Comparison of ENCODE assay signal across 8 cellular contexts in genomic region chrX:48468247-48468671, GRCh38. TPM values are rescaled to one million over a fixed set of nuclear protein-coding genes. Genes with fewer than 3 reads are reported as not detected.
DNase-seq lines count a peak whose midpoint lies in the region; ATAC-seq and TF ChIP-seq lines count a peak whose summit lies in the region.

No MANE protein-coding gene starts in this region.

- H3K4me2 ChIP-seq in OCI-LY3 (ENCODE audit: low read length) = peak overlapping the region; percentile 95

- DNase-seq in astrocyte of the cerebellum (ENCODE audit: low read depth) = no peak

- H3K4me3 ChIP-seq in OCI-LY3 (ENCODE audit: low read length) (peak overlapping the region; percentile 94), astrocyte of the cerebellum (ENCODE audit: low read depth, low read length) (peak overlapping the region; percentile 26), muscle layer of duodenum (ENCODE audit: low read depth in 1 of 2, low read length in 2 of 2) (peak overlapping the region; percentile 28 to 57), urinary bladder (ENCODE audit: low read depth, low read length) (peak overlapping the region; percentile 18)

- peaks cover 52% of the 10 kb centered on the region for H3K79me2 ChIP-seq in OCI-LY3 (ENCODE audit: low read length)

- TF ChIP-seq CTCF in OCI-LY3 (IDR thresholded peaks at IDR 0.05; ENCODE audit: low read depth, low read length) (no peak), astrocyte of the cerebellum (IDR thresholded peaks at IDR 0.05; ENCODE audit: low read depth, low read length, missing control alignments) (no peak)

- H3K27me3 ChIP-seq in OCI-LY3 (ENCODE audit: low read depth, low read length) = no peaks in the 10 kb centered on the region
- H3K27me3 ChIP-seq in muscle layer of duodenum (ENCODE audit: low read depth, low read length) = no peaks in the 10 kb centered on the region

- ATAC-seq in GM19463 (IDR thresholded peaks at IDR 0.05; ENCODE audit: unreplicated experiment) = peak; percentile 63
- ATAC-seq in HG03571 (IDR thresholded peaks at IDR 0.05; ENCODE audit: unreplicated experiment) = no peak
- no peak for ATAC-seq in GM19467 (IDR thresholded peaks at IDR 0.05; ENCODE audit: unreplicated experiment)
- no peak for ATAC-seq in HG03442 (IDR thresholded peaks at IDR 0.05; ENCODE audit: unreplicated experiment)

- H3K9ac ChIP-seq in OCI-LY3 (ENCODE audit: low read length) = peak overlapping the region; percentile 98

- in situ Hi-C loops in astrocyte of the cerebellum (cut with HindIII; ENCODE audit: low sequenced_read_pairs) = no loop called here

- 5% methylated on average over 17 of the region's 18 CpGs for WGBS in urinary bladder

- H3K36me3 ChIP-seq in OCI-LY3 (replicated peaks; ENCODE audit: low read depth, low read length) (peaks cover 15% of the 10 kb centered on the region), muscle layer of duodenum (ENCODE audit: control insufficient read depth in 1 of 2, insufficient read depth in 2 of 2, low read length in 2 of 2) (no peaks in the 10 kb centered on the region), urinary bladder (ENCODE audit: insufficient read depth) (no peaks in the 10 kb centered on the region)

- H3K9me3 ChIP-seq in OCI-LY3 (ENCODE audit: insufficient read depth, low read length) = no peaks in the 10 kb centered on the region
- H3K9me3 ChIP-seq in muscle layer of duodenum (ENCODE audit: control insufficient read depth in 1 of 2, low read length in 2 of 2) = no peaks in the 10 kb centered on the region

- H3K4me1 ChIP-seq in OCI-LY3 (ENCODE audit: low read length) (peaks cover 18% of the 10 kb centered on the region), muscle layer of duodenum (ENCODE audit: control insufficient read depth in 1 of 2, insufficient read depth in 2 of 2, low read length in 2 of 2) (peaks cover 0 to 13% of the 10 kb centered on the region in 2 donors), urinary bladder (ENCODE audit: insufficient read depth) (peaks cover 2% of the 10 kb centered on the region)

- no peaks in the 10 kb centered on the region for H4K20me1 ChIP-seq in OCI-LY3 (ENCODE audit: insufficient read depth, low read length)

- H3K27ac ChIP-seq in OCI-LY3 (ENCODE audit: low read length) (peak overlapping the region; percentile 66), muscle layer of duodenum (ENCODE audit: low read length) (no peak overlapping the region), urinary bladder (ENCODE audit: low read depth) (no peak overlapping the region)

- peak overlapping the region; percentile 39; the same call in 1 of the 2 replicates for H2AFZ ChIP-seq in OCI-LY3 (ENCODE audit: low read depth, low read length)

RNA-seq across cellular contexts. Expression of gene SLC38A5, which starts 1.8 kb away (rescaled TPM):
- total RNA-seq in urinary bladder = 12.8 TPM
- 5.8 TPM for polyA plus RNA-seq in urinary bladder

RNA-seq across cellular contexts. Expression of gene FTSJ1, which starts 7.7 kb away (rescaled TPM):
- 21.8 TPM for total RNA-seq in urinary bladder
- polyA plus RNA-seq in urinary bladder = 28.2 TPM

RNA-seq across cellular contexts. Expression of gene PORCN, which starts 40.5 kb away (rescaled TPM):
- total RNA-seq in urinary bladder = 2.7 TPM
- 19.0 TPM for polyA plus RNA-seq in urinary bladder

RNA-seq across cellular contexts. Expression of gene EBP, which starts 53.3 kb away (rescaled TPM):
- total RNA-seq in urinary bladder = 19.2 TPM
- 34.4 TPM for polyA plus RNA-seq in urinary bladder

RNA-seq across cellular contexts. Expression of gene SSX4B, which starts 56.5 kb away (rescaled TPM):
- total RNA-seq in urinary bladder = not detected
- not detected for polyA plus RNA-seq in urinary bladder

Comparison
In these comparisons a context has a peak if more than half of its experiments do, and no peak if none do; other contexts are left out.
1. H3K4me3 ChIP-seq: peak in every context shown above with its lines; median percentile 94 in OCI-LY3; 42 in muscle layer of duodenum; 26 in astrocyte of the cerebellum; 18 in urinary bladder.